In the genomic region with DNA sequence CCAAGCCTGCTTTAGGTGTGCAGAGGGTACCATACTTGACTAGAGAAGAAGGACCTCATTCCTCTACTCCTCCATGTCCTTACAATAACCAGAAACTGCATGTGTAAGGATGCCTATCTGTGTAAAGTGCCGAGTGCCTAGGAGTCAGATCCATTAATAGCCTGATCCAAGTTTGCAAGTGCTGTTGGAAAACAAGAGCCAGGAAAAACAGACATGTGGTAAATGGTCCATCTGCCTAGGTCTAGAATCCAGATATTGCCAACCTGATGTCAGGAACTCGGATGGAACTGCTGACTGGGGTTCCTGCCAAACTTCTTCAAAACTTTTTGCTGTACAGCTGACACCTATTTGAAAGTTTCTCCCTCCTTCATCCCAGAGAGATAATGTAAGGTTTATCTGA, we compare ENCODE assay signal across 30 cellular contexts.
"Had no signal": no experiment of that assay in that cellular context is flagged by ENCODE, and none has a peak within 500 bp of the region (broad histone marks: within the 10 kb centered on the region; RNA-seq: fewer than 3 reads in every experiment).

No MANE protein-coding gene starts in this region.

- H3K27me3 Mint-ChIP-seq: activated naive CD8-positive, alpha-beta T cell treated with anti-CD3 and anti-CD28 coated beads, Interleukin-2, amount 50 U/mL, for 24 hours had no signal

- H3K4me3 ChIP-seq: cardiac muscle cell, SJCRH30, SK-N-MC had no signal

- H3K27me3 ChIP-seq: brain microvascular endothelial cell, cardiac muscle cell, SJCRH30 had no signal

- H3K4me3 Mint-ChIP-seq: activated CD4-positive, alpha-beta T cell treated with anti-CD3 and anti-CD28 coated beads, Interleukin-2, amount 10 ng/mL, durations not matched to agents 24 days and 14 days; activated CD8-positive, alpha-beta T cell treated with anti-CD3 and anti-CD28 coated beads, Interleukin-2, amount 10 ng/mL, durations not matched to agents 7 days and 5 days; activated naive CD4-positive, alpha-beta T cell treated with anti-CD3 and anti-CD28 coated beads, Interleukin-2, amount 10 ng/mL, durations not matched to agents 7 days and 5 days; activated naive CD8-positive, alpha-beta T cell; activated naive CD8-positive, alpha-beta T cell treated with anti-CD3 and anti-CD28 coated beads, Interleukin-2, amount 50 U/mL, for 24 hours; activated T-cell treated with anti-CD3 and anti-CD28 coated beads, Interleukin-2, amount 50 U/mL, for 24 hours; activated T-helper 1 cell treated with anti-CD3 and anti-CD28 coated beads, Interleukin-12 subunit alpha, Interleukin-12 subunit beta, Interleukin-2, Interleukin-4 antibody, amounts not matched to agents 30 ng/mL and 10 ng/mL and 1 ng/mL, durations not matched to agents 14 hours and 24 hours and 36 hours; central memory CD8-positive, alpha-beta T cell had no signal

- H3K27ac Mint-ChIP-seq: activated CD4-positive, alpha-beta T cell treated with anti-CD3 and anti-CD28 coated beads, Interleukin-2, amount 10 ng/mL, durations not matched to agents 24 days and 14 days; activated CD8-positive, alpha-beta T cell treated with anti-CD3 and anti-CD28 coated beads, Interleukin-2, amount 10 ng/mL, durations not matched to agents 7 days and 5 days; activated naive CD4-positive, alpha-beta T cell treated with anti-CD3 and anti-CD28 coated beads, Interleukin-2, amount 10 ng/mL, durations not matched to agents 7 days and 5 days; activated naive CD8-positive, alpha-beta T cell; activated naive CD8-positive, alpha-beta T cell treated with anti-CD3 and anti-CD28 coated beads, Interleukin-2, amount 50 U/mL, for 24 hours; activated T-cell treated with anti-CD3 and anti-CD28 coated beads, Interleukin-2, amount 50 U/mL, for 24 hours; activated T-helper 1 cell treated with anti-CD3 and anti-CD28 coated beads, Interleukin-12 subunit alpha, Interleukin-12 subunit beta, Interleukin-2, Interleukin-4 antibody, amounts not matched to agents 30 ng/mL and 10 ng/mL and 1 ng/mL, durations not matched to agents 14 hours and 24 hours and 36 hours had no signal

- DNase-seq: activated CD4-positive, alpha-beta T cell treated with anti-CD3 and anti-CD28 coated beads for 1 hour; activated CD4-positive, alpha-beta T cell treated with anti-CD3 and anti-CD28 coated beads, Interleukin-2, amount 10 ng/mL, durations not matched to agents 24 days and 14 days; activated CD4-positive, alpha-beta T cell treated with anti-CD3 and anti-CD28 coated beads, Interleukin-2, amount 50 U/mL, for 4 hours; activated CD4-positive, CD25-positive, alpha-beta regulatory T cell; activated CD8-positive, alpha-beta T cell treated with anti-CD3 and anti-CD28 coated beads, Interleukin-2, amount 10 ng/mL, durations not matched to agents 7 days and 5 days; activated effector memory CD4-positive, alpha-beta T cell treated with Interleukin-2 at 50 U/mL for 16 hours; activated naive CD4-positive, alpha-beta T cell treated with anti-CD3 and anti-CD28 coated beads, Interleukin-2, amount 10 ng/mL, durations not matched to agents 7 days and 5 days; activated naive CD8-positive, alpha-beta T cell treated with anti-CD3 and anti-CD28 coated beads, Interleukin-2, amount 50 U/mL, for 24 hours; activated T-cell treated with anti-CD3 and anti-CD28 coated beads, Interleukin-2, amount 50 U/mL, for 24 hours; aorta; brain microvascular endothelial cell; Karpas-422; KBM-7; NCI-H1048; NCI-H1105 treated with DMSO at 0.1 percent for 48 hours; NCI-H1436; NCI-H187; NCI-H2029 treated with DMSO at 0.1 percent for 48 hours; NCI-H2171; NCI-H524; SHP77; SJCRH30; T1000; WERI-Rb-1 had no signal

- ATAC-seq: activated CD8-positive, alpha-beta T cell treated with anti-CD3 and anti-CD28 coated beads, Interleukin-2, amount 10 ng/mL, durations not matched to agents 7 days and 5 days; activated naive CD8-positive, alpha-beta T cell treated with anti-CD3 and anti-CD28 coated beads, Interleukin-2, amount 50 U/mL, for 24 hours; Panc1 had no signal

- H3K27ac ChIP-seq: brain microvascular endothelial cell, cardiac muscle cell, SJCRH30, SK-N-MC, WERI-Rb-1 had no signal

- H3K9me3 Mint-ChIP-seq: activated CD4-positive, alpha-beta T cell treated with anti-CD3 and anti-CD28 coated beads, Interleukin-2, amount 10 ng/mL, durations not matched to agents 24 days and 14 days; activated naive CD4-positive, alpha-beta T cell treated with anti-CD3 and anti-CD28 coated beads, Interleukin-2, amount 10 ng/mL, durations not matched to agents 7 days and 5 days; activated naive CD8-positive, alpha-beta T cell treated with anti-CD3 and anti-CD28 coated beads, Interleukin-2, amount 50 U/mL, for 24 hours; activated T-cell treated with anti-CD3 and anti-CD28 coated beads, Interleukin-2, amount 50 U/mL, for 24 hours; activated T-helper 1 cell treated with anti-CD3 and anti-CD28 coated beads, Interleukin-12 subunit alpha, Interleukin-12 subunit beta, Interleukin-2, Interleukin-4 antibody, amounts not matched to agents 30 ng/mL and 10 ng/mL and 1 ng/mL, durations not matched to agents 14 hours and 24 hours and 36 hours; central memory CD8-positive, alpha-beta T cell had no signal

- H3K36me3 Mint-ChIP-seq: activated naive CD4-positive, alpha-beta T cell treated with anti-CD3 and anti-CD28 coated beads, Interleukin-2, amount 10 ng/mL, durations not matched to agents 7 days and 5 days; activated naive CD8-positive, alpha-beta T cell had no signal

- H3K36me3 ChIP-seq: brain microvascular endothelial cell, cardiac muscle cell, SJCRH30, WERI-Rb-1 had no signal

- H3K9me3 ChIP-seq: SJCRH30 had no signal

- H3K4me1 Mint-ChIP-seq: activated CD4-positive, alpha-beta T cell treated with anti-CD3 and anti-CD28 coated beads, Interleukin-2, amount 10 ng/mL, durations not matched to agents 24 days and 14 days; activated naive CD4-positive, alpha-beta T cell treated with anti-CD3 and anti-CD28 coated beads, Interleukin-2, amount 10 ng/mL, durations not matched to agents 7 days and 5 days; activated naive CD8-positive, alpha-beta T cell treated with anti-CD3 and anti-CD28 coated beads, Interleukin-2, amount 50 U/mL, for 24 hours; central memory CD8-positive, alpha-beta T cell had no signal
